Comparison of ENCODE assay signal across 8 cellular contexts in the genomic region with DNA sequence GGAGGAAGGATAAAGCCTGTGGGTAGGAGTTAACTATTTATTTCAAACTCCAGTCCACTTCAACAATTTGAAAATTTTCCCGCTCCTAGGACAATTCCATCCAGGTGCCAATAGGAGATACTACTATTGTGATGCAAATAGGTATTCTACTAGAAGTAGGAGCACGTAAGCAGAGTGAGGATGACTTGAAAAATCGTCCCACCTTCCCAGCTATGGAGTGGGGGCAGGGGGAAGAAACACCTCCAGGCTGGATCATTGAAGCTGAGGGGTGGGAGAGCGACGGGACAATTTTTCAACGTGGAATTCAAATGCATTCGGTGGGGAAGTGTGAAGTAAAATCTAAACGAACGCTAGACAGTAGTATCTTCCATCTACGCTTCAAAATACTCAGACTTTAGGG. TPM values are rescaled to one million over a fixed set of nuclear protein-coding genes. Genes with fewer than 3 reads are reported as not detected.
DNase-seq lines count a peak whose midpoint lies in the region; ATAC-seq and TF ChIP-seq lines count a peak whose summit lies in the region.

No MANE protein-coding gene starts in this region.

- H3K9me2 ChIP-seq in MM.1S (replicated peaks; ENCODE audit: insufficient read depth, low read length) (no peaks in the 10 kb centered on the region), neural cell (ENCODE audit: insufficient read depth, low read length) (no peaks in the 10 kb centered on the region)

- H3K36me3 Mint-ChIP-seq in endothelial cell (ENCODE audit: low read depth, unreplicated experiment): no peaks in the 10 kb centered on the region

- H3K4me3 ChIP-seq in AG10803 (ENCODE audit: low read length) (peak overlapping the region; percentile 76), MM.1S (ENCODE audit: low read length) (peak overlapping the region; percentile 88), neural cell (ENCODE audit: low read length) (peak overlapping the region; percentile 73)

- H3K36me3 ChIP-seq in MM.1S (replicated peaks; ENCODE audit: insufficient read depth, low read length) (no peaks in the 10 kb centered on the region), neural cell (ENCODE audit: insufficient read depth, low read length) (no peaks in the 10 kb centered on the region)

- H3K4me2 ChIP-seq in MM.1S (ENCODE audit: low read depth, low read length) (peak overlapping the region; percentile 66; the same call in 1 of the 2 replicates), neural cell (ENCODE audit: low read length) (no peak overlapping the region)

- TF ChIP-seq RAD21 in neural cell (conservative IDR thresholded peaks at IDR 0.05): no peak

- H3K4me1 ChIP-seq in MM.1S (ENCODE audit: low read length): peaks cover 41% of the 10 kb centered on the region

- no peak for ATAC-seq in GM21576 (IDR thresholded peaks at IDR 0.05; ENCODE audit: unreplicated experiment)

- H3K27ac ChIP-seq in MM.1S (ENCODE audit: low read length) (no peak overlapping the region), neural cell (ENCODE audit: low read length) (no peak overlapping the region)

- no peaks in the 10 kb centered on the region for H3K9me3 Mint-ChIP-seq in endothelial cell (ENCODE audit: unreplicated experiment)

- H3K27me3 ChIP-seq in MM.1S (replicated peaks; ENCODE audit: insufficient read depth, low read length): no peaks in the 10 kb centered on the region
- peaks cover 23% of the 10 kb centered on the region for H3K27me3 ChIP-seq in neural cell (ENCODE audit: insufficient read depth, low read depth, low read length)

- H3K79me2 ChIP-seq in MM.1S (ENCODE audit: low read length): peaks cover 15% of the 10 kb centered on the region
- no peaks in the 10 kb centered on the region for H3K79me2 ChIP-seq in neural cell (replicated peaks; ENCODE audit: insufficient read depth, low read length)

- H3K9me3 ChIP-seq in MM.1S (replicated peaks; ENCODE audit: insufficient read depth, low read length): no peaks in the 10 kb centered on the region
- no peaks in the 10 kb centered on the region for H3K9me3 ChIP-seq in neural cell (ENCODE audit: low read length)

- H3F3A ChIP-seq in MM.1S (ENCODE audit: insufficient read depth, low read length): peaks cover 15% of the 10 kb centered on the region
- no peaks in the 10 kb centered on the region for H3F3A ChIP-seq in neural cell (ENCODE audit: insufficient read depth, low read length, poor library complexity, severe bottlenecking)

- no peaks in the 10 kb centered on the region for H4K20me1 ChIP-seq in MM.1S (ENCODE audit: insufficient read depth, low read length)
- no peaks in the 10 kb centered on the region for H4K20me1 ChIP-seq in neural cell (ENCODE audit: insufficient read depth)

- peaks cover 24% of the 10 kb centered on the region for H3K4me1 Mint-ChIP-seq in endothelial cell (ENCODE audit: unreplicated experiment)

- H3K9ac ChIP-seq in MM.1S (ENCODE audit: low read length) (peak overlapping the region; percentile 59; the same call in 1 of the 2 replicates), neural cell (ENCODE audit: low read length) (no peak overlapping the region)

- peak overlapping the region; percentile 78 for H3K27ac Mint-ChIP-seq in endothelial cell (ENCODE audit: unreplicated experiment)

- H2AFZ ChIP-seq in MM.1S (ENCODE audit: low read length) (peak overlapping the region; percentile 81), neural cell (ENCODE audit: low read depth, low read length) (no peak overlapping the region)

- DNase-seq in AG10803 (ENCODE audit: low read depth) (no peak), MM.1S (no peak), endothelial cell (ENCODE audit: low spot score) (no peak), NCI-H1694 treated with DMSO at 0.1 percent for 48 hours (lab: John Stamatoyannopoulos, UW) (no peak), NCI-H524 (lab: John Stamatoyannopoulos, UW) (no peak)
- DNase-seq in stimulated activated CD4-positive, alpha-beta T cell treated with anti-CD3 and anti-CD28 coated beads, Interleukin-4, amount 100 ng/mL, for 24 hours: no peak

- TF ChIP-seq CTCF in AG10803 (conservative IDR thresholded peaks at IDR 0.05; ENCODE audit: low read length) (no peak), MM.1S (IDR thresholded peaks at IDR 0.05; ENCODE audit: low read length) (no peak), endothelial cell (IDR thresholded peaks at IDR 0.05; ENCODE audit: unreplicated experiment) (no peak), neural cell (IDR thresholded peaks at IDR 0.05; ENCODE audit: poor library complexity, severe bottlenecking) (no peak)

- H3K27me3 Mint-ChIP-seq in endothelial cell (ENCODE audit: unreplicated experiment): peaks cover 6% of the 10 kb centered on the region

- TF ChIP-seq EP300 in neural cell (conservative IDR thresholded peaks at IDR 0.05; ENCODE audit: poor library complexity, severe bottlenecking): no peak

- peak overlapping the region; percentile 94 for H3K4me3 Mint-ChIP-seq in endothelial cell (ENCODE audit: unreplicated experiment)

TF ChIP-seq in neural cell, 6 proteins besides CTCF, POLR2A, EP300 and RAD21:
- no peak for TF ChIP-seq POLR2AphosphoS5 (IDR thresholded peaks at IDR 0.05)
- TF ChIP-seq MXI1 (conservative IDR thresholded peaks at IDR 0.05; ENCODE audit: poor library complexity, severe bottlenecking): no peak
- no peak for TF ChIP-seq EZH2 (IDR thresholded peaks at IDR 0.05; ENCODE audit: borderline replicate concordance, insufficient read depth, low read length, poor library complexity, severe bottlenecking)
- no peak for TF ChIP-seq SMC3 (conservative IDR thresholded peaks at IDR 0.05; ENCODE audit: poor library complexity)
- TF ChIP-seq REST (IDR thresholded peaks at IDR 0.05; ENCODE audit: borderline replicate concordance): no peak
- no peak for TF ChIP-seq TAF1 (IDR thresholded peaks at IDR 0.05; ENCODE audit: low read depth)

RNA-seq across cellular contexts. Expression of gene ARHGAP42, which starts 0.6 kb away (rescaled TPM):
- 19.1 TPM for total RNA-seq in endothelial cell (ENCODE audit: unreplicated experiment)
- polyA plus RNA-seq in neural cell: 0.20 and 0.64 TPM in 2 replicates
- 0.24 and 1.0 TPM in 2 replicates for polyA minus RNA-seq in neural cell
